In genomic region chr13:33869005-33869404, GRCh38 we compare ENCODE assay signal across 19 cellular contexts. TPM values are rescaled to one million over a fixed set of nuclear protein-coding genes. Genes with fewer than 3 reads are reported as not detected.
DNase-seq lines count a peak whose midpoint lies in the region; TF ChIP-seq lines count a peak whose summit lies in the region.
"Had no signal": no experiment of that assay in that cellular context is flagged by ENCODE, and none has a peak within 500 bp of the region (broad histone marks: within the 10 kb centered on the region; RNA-seq: fewer than 3 reads in every experiment).

No MANE protein-coding gene starts in this region.

- intact Hi-C loops in thyroid gland (cut with DNase I), result no loop called here

- no peak overlapping the region for H3K4ac ChIP-seq in mesendoderm (ENCODE audit: low read depth, low read length)

- no peak overlapping the region for H2BK120ac ChIP-seq in mesendoderm (ENCODE audit: low read depth, low read length)

- no peak overlapping the region for H2BK15ac ChIP-seq in mesendoderm (replicated peaks; ENCODE audit: low read depth)

- H3K27me3 ChIP-seq in Karpas-422 (ENCODE audit: low read length), result no peaks in the 10 kb centered on the region
- no peaks in the 10 kb centered on the region for H3K27me3 ChIP-seq in mesendoderm (ENCODE audit: insufficient read depth, low read length, poor library complexity)
- no peaks in the 10 kb centered on the region for H3K27me3 ChIP-seq in thyroid gland
- H3K27me3 ChIP-seq: BLaER1 treated with 17β-estradiol and CSF1 and Interleukin-3, amounts not matched to agents 10 nM and 100 nM had no signal

- H3K4me2 ChIP-seq in Karpas-422 (ENCODE audit: low read depth, low read length, poor library complexity, severe bottlenecking) (no peak overlapping the region), mesendoderm (ENCODE audit: low read length) (no peak overlapping the region)
- H3K4me2 ChIP-seq: BLaER1 treated with 17β-estradiol and CSF1 and Interleukin-3, amounts not matched to agents 10 nM and 100 nM had no signal

- no peak overlapping the region for H3K9ac ChIP-seq in Karpas-422 (ENCODE audit: low read length)
- no peak overlapping the region for H3K9ac ChIP-seq in mesendoderm (ENCODE audit: low read length)
- H3K9ac ChIP-seq: BLaER1 treated with 17β-estradiol and CSF1 and Interleukin-3, amounts not matched to agents 10 nM and 100 nM had no signal

- H3K23ac ChIP-seq in mesendoderm (ENCODE audit: low read length), result no peak overlapping the region

- H4K20me1 ChIP-seq in Karpas-422 (ENCODE audit: insufficient read depth, low read depth, low read length), result no peaks in the 10 kb centered on the region
- H4K20me1 ChIP-seq: BLaER1 treated with 17β-estradiol and CSF1 and Interleukin-3, amounts not matched to agents 10 nM and 100 nM had no signal

- H2BK5ac ChIP-seq in mesendoderm (ENCODE audit: low read length), result no peak overlapping the region

- H3K9me3 ChIP-seq in Karpas-422 (ENCODE audit: low read length) (no peaks in the 10 kb centered on the region), thyroid gland (no peaks in the 10 kb centered on the region)
- H3K9me3 ChIP-seq: HAP-1 had no signal

- H3K27ac ChIP-seq in Karpas-422 (ENCODE audit: low read length) (peak overlapping the region; percentile 60), mesendoderm (ENCODE audit: low read depth, low read length) (no peak overlapping the region), thyroid gland (no peak overlapping the region)
- H3K27ac ChIP-seq: 22Rv1; BLaER1 treated with 17β-estradiol and CSF1 and Interleukin-3, amounts not matched to agents 10 nM and 100 nM had no signal

- H3K4me1 ChIP-seq in Karpas-422 (ENCODE audit: low read length) (peaks cover 43% of the 10 kb centered on the region), mesendoderm (ENCODE audit: control insufficient read depth, low read depth, low read length) (no peaks in the 10 kb centered on the region), thyroid gland (no peaks in the 10 kb centered on the region)
- H3K4me1 ChIP-seq: HAP-1 had no signal

- H3K18ac ChIP-seq in mesendoderm (ENCODE audit: low read length), result no peak overlapping the region

- TF ChIP-seq POLR2A in thyroid gland (IDR thresholded peaks at IDR 0.05), result no peak

- H2AK5ac ChIP-seq in mesendoderm (ENCODE audit: low read length), result no peak overlapping the region

- no peak overlapping the region for H3K56ac ChIP-seq in mesendoderm (ENCODE audit: low read length)

- H3K4me3 ChIP-seq in Karpas-422 (ENCODE audit: low read length), result no peak overlapping the region
- H3K4me3 ChIP-seq in epithelial cell of proximal tubule (ENCODE audit: low read depth, low read length), result no peak overlapping the region
- H3K4me3 ChIP-seq in mesendoderm (ENCODE audit: low read length), result no peak overlapping the region
- H3K4me3 ChIP-seq in thyroid gland (replicated peaks in 1 of 3), result no peak overlapping the region
- H3K4me3 ChIP-seq: BLaER1 treated with 17β-estradiol and CSF1 and Interleukin-3, amounts not matched to agents 10 nM and 100 nM; HAP-1 had no signal

- peaks cover 22% of the 10 kb centered on the region for H3K36me3 ChIP-seq in Karpas-422 (ENCODE audit: insufficient read depth, low read length)
- no peaks in the 10 kb centered on the region for H3K36me3 ChIP-seq in mesendoderm (ENCODE audit: control insufficient read depth, insufficient read depth, low read length)
- no peaks in the 10 kb centered on the region for H3K36me3 ChIP-seq in thyroid gland
- H3K36me3 ChIP-seq: HAP-1 had no signal

- no peak overlapping the region for H2AFZ ChIP-seq in Karpas-422 (ENCODE audit: low read length)

- H3K79me2 ChIP-seq in Karpas-422 (ENCODE audit: low read length) (no peaks in the 10 kb centered on the region), mesendoderm (ENCODE audit: control insufficient read depth, insufficient read depth, low read length) (no peaks in the 10 kb centered on the region)

- H4K5ac ChIP-seq in mesendoderm (ENCODE audit: low read length), result no peak overlapping the region

- DNase-seq in DMS 273 (lab: John Stamatoyannopoulos, UW; ENCODE audit: unreplicated experiment) (peak; percentile 3), DMS 273 treated with DMSO at 0.1 percent for 48 hours (lab: John Stamatoyannopoulos, UW) (no peak), Karpas-422 (no peak), epithelial cell of proximal tubule (ENCODE audit: low read depth) (peak; percentile 15), mesendoderm (peak; percentile 27), NCI-H2081 treated with DMSO at 0.1 percent for 48 hours (lab: John Stamatoyannopoulos, UW) (no peak), amygdala (lab: John Stamatoyannopoulos, UW) (no peak), thyroid gland (no peak)
- DNase-seq: DMS53, IMR-90, MV-4-11, NCI-H1436 treated with DMSO at 0.1 percent for 48 hours, NCI-H2081, NCI-H345, NCI-H526 treated with DMSO at 0.1 percent for 48 hours, SHP77 treated with DMSO at 0.1 percent for 48 hours had no signal

- TF ChIP-seq CTCF in epithelial cell of proximal tubule (conservative IDR thresholded peaks at IDR 0.05; ENCODE audit: low read depth, low read length) (no peak), thyroid gland (IDR thresholded peaks at IDR 0.05) (no peak)

- no peak overlapping the region for H4K8ac ChIP-seq in mesendoderm (ENCODE audit: low read depth, low read length)

- H3K79me1 ChIP-seq in mesendoderm (ENCODE audit: low read length), result no peaks in the 10 kb centered on the region

- no peaks in the 10 kb centered on the region for H3K9me2 ChIP-seq in Karpas-422 (replicated peaks; ENCODE audit: insufficient read depth, low read length)

RNA-seq across cellular contexts. Expression of gene RFC3, which starts 51.1 kb away (rescaled TPM):
- 144 and 321 TPM in 2 replicates for total RNA-seq in Karpas-422 (2014; rRNA removed; shearing (Covaris generic); ENCODE audit: low replicate concordance)
- total RNA-seq in epithelial cell of proximal tubule, result 45.1 and 55.6 TPM in 2 replicates
- 55.8 TPM for polyA plus RNA-seq in mesendoderm (2013, experiment 1 of 2)
- 55.6 TPM for polyA plus RNA-seq in mesendoderm (2013, experiment 2 of 2)
- 10 to 100 TPM in 2 of 4 donors, 1 to 10 TPM in 2; 7.4 to 13.3 (median 9.8) TPM for total RNA-seq in thyroid gland

Comparison
In these comparisons a context has a peak if more than half of its experiments do, and no peak if none do; other contexts are left out.
1. DNase-seq: peak in DMS 273 (single experiment), epithelial cell of proximal tubule (single experiment) and mesendoderm (single experiment); none in DMS 273 treated with DMSO at 0.1 percent for 48 hours (single experiment), Karpas-422 (single experiment), NCI-H2081 treated with DMSO at 0.1 percent for 48 hours (single experiment), amygdala (0 of 56) and thyroid gland (0 of 2).